Comparison of ENCODE assay signal across 1 cellular context in genomic region chr17:40191237-40192208, GRCh38.
TF ChIP-seq lines count a peak whose summit lies in the region.

No MANE protein-coding gene starts in this region.

TF ChIP-seq in HepG2, 621 proteins besides CTCF, POLR2A, EP300 and RAD21 (continued from another document and continues in another):
- TF ChIP-seq PRDM10 (CRISPR knock-in tag; IDR thresholded peaks at IDR 0.05; ENCODE audit: low read depth) (no peak), FOXK2 (IDR thresholded peaks at IDR 0.05) (no peak), ZNF207 (IDR thresholded peaks at IDR 0.05; ENCODE audit: borderline replicate concordance) (no peak), ZNF430 (CRISPR knock-in tag; IDR thresholded peaks at IDR 0.05) (no peak), MNT (IDR thresholded peaks at IDR 0.05) (no peak), BCL6 (CRISPR knock-in tag; IDR thresholded peaks at IDR 0.05) (no peak), SOX6 (IDR thresholded peaks at IDR 0.05) (no peak), SOX6 (CRISPR knock-in tag; IDR thresholded peaks at IDR 0.05) (peak; percentile 21; the same call in 1 of the 2 replicates), NFRKB (IDR thresholded peaks at IDR 0.05) (no peak), ZNF572 (CRISPR knock-in tag; IDR thresholded peaks at IDR 0.05) (0 out of 2 replicates have a peak, but pooled peaks have one; percentile 64), ARID5B (CRISPR knock-in tag; IDR thresholded peaks at IDR 0.05) (no peak), SAP130 (CRISPR knock-in tag; IDR thresholded peaks at IDR 0.05; ENCODE audit: low read depth) (peak; percentile 69), ZNF431 (CRISPR knock-in tag; IDR thresholded peaks at IDR 0.05; ENCODE audit: borderline replicate concordance, low read depth) (0 out of 2 replicates have a peak, but pooled peaks have one; percentile 42), ZFP91 (CRISPR knock-in tag; IDR thresholded peaks at IDR 0.05; ENCODE audit: borderline replicate concordance) (peak; percentile 75; the same call in 1 of the 2 replicates), DPF2 (CRISPR knock-in tag; IDR thresholded peaks at IDR 0.05; ENCODE audit: borderline replicate concordance, low read depth) (no peak), NR3C1 (CRISPR knock-in tag; IDR thresholded peaks at IDR 0.05) (no peak), ATF7 (IDR thresholded peaks at IDR 0.05) (no peak), ATF7 (CRISPR knock-in tag; IDR thresholded peaks at IDR 0.05) (no peak), PTBP1 (IDR thresholded peaks at IDR 0.05; ENCODE audit: low read depth, low read length, poor library complexity, severe bottlenecking) (peak; percentile 80), HNF1A (IDR thresholded peaks at IDR 0.05; ENCODE audit: low read depth) (no peak), HNF1A (CRISPR knock-in tag; IDR thresholded peaks at IDR 0.05; ENCODE audit: borderline replicate concordance) (no peak), SMAD1 (CRISPR knock-in tag; IDR thresholded peaks at IDR 0.05; ENCODE audit: borderline replicate concordance, low read depth) (no peak; the same call in 1 of the 2 replicates), FOXA3 (CRISPR knock-in tag; IDR thresholded peaks at IDR 0.05) (peak; percentile 19; the same call in 1 of the 2 replicates), ZNF501 (CRISPR knock-in tag; IDR thresholded peaks at IDR 0.05) (peak; percentile 86), ZNF777 (CRISPR knock-in tag; IDR thresholded peaks at IDR 0.05) (peak; percentile 92), DRAP1 (CRISPR knock-in tag; IDR thresholded peaks at IDR 0.05) (no peak), ZNF253 (CRISPR knock-in tag; IDR thresholded peaks at IDR 0.05; ENCODE audit: borderline replicate concordance) (no peak), ZNF549 (CRISPR knock-in tag; IDR thresholded peaks at IDR 0.05) (no peak), ZFYVE20 (CRISPR knock-in tag; IDR thresholded peaks at IDR 0.05; ENCODE audit: borderline replicate concordance, low read depth) (no peak), ZBTB43 (CRISPR knock-in tag; conservative IDR thresholded peaks at IDR 0.05) (peak; percentile 80)
- TF ChIP-seq, protein P1, sequence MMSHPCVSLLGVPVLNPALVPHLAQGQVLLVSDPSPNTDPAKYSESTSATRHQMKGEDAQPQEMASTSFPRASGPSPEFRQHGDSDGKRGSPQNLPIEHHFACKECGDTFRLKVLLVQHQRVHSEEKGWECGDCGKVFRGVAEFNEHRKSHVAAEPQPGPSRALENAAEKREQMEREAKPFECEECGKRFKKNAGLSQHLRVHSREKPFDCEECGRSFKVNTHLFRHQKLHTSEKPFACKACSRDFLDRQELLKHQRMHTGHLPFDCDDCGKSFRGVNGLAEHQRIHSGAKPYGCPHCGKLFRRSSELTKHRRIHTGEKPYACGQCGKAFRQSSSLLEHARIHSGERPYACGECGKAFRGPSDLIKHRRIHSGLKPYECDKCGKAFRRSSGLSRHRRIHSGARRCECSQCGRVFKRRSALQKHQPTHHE (CRISPR knock-in tag; IDR thresholded peaks at IDR 0.05; ENCODE audit: borderline replicate concordance) = no peak
- TF ChIP-seq, protein P2, sequence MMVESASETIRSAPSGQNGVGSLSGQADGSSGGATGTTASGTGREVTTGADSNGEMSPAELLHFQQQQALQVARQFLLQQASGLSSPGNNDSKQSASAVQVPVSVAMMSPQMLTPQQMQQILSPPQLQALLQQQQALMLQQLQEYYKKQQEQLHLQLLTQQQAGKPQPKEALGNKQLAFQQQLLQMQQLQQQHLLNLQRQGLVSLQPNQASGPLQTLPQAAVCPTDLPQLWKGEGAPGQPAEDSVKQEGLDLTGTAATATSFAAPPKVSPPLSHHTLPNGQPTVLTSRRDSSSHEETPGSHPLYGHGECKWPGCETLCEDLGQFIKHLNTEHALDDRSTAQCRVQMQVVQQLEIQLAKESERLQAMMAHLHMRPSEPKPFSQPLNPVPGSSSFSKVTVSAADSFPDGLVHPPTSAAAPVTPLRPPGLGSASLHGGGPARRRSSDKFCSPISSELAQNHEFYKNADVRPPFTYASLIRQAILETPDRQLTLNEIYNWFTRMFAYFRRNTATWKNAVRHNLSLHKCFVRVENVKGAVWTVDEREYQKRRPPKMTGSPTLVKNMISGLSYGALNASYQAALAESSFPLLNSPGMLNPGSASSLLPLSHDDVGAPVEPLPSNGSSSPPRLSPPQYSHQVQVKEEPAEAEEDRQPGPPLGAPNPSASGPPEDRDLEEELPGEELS (CRISPR knock-in tag; IDR thresholded peaks at IDR 0.05) = 0 out of 2 replicates have a peak, but pooled peaks have one; percentile 28
- TF ChIP-seq, protein P3, sequence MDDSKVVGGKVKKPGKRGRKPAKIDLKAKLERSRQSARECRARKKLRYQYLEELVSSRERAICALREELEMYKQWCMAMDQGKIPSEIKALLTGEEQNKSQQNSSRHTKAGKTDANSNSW (CRISPR knock-in tag; IDR thresholded peaks at IDR 0.05; ENCODE audit: borderline replicate concordance) = no peak
